Comparison of ENCODE assay signal across 11 cellular contexts in the genomic region with DNA sequence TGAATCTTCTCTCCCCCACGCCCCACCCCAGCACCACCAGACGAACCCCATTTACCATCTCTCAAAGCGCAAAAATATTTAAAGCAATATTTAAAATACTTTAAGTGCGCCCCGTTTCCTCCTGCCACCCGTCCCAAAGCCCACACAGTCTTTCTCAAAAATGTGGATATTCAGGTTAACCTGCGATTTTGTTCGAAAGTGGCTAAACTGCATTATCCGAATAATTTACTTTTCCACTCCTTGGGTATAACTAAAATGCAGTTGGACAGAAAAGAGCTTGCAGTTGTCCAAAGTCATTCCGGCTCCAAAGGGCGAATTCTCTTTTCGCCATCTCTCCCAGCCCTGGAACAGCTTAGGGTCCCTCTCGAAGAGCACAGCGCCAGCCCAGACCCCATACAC. TPM values are rescaled to one million over a fixed set of nuclear protein-coding genes. Genes with fewer than 3 reads are reported as not detected.
DNase-seq lines count a peak whose midpoint lies in the region; ATAC-seq and TF ChIP-seq lines count a peak whose summit lies in the region.
"Had no signal": no experiment of that assay in that cellular context is flagged by ENCODE, and none has a peak within 500 bp of the region (broad histone marks: within the 10 kb centered on the region; RNA-seq: fewer than 3 reads in every experiment).

No MANE protein-coding gene starts in this region.

- no peaks in the 10 kb centered on the region for H3K36me3 ChIP-seq in adipocyte (ENCODE audit: control insufficient read depth, insufficient read depth, low read length, severe bottlenecking)
- no peaks in the 10 kb centered on the region for H3K36me3 ChIP-seq in hepatocyte (replicated peaks; ENCODE audit: insufficient read depth, low read depth)
- no peaks in the 10 kb centered on the region for H3K36me3 ChIP-seq in smooth muscle cell (ENCODE audit: low read depth)

- peaks cover 8% of the 10 kb centered on the region for H3K4me1 Mint-ChIP-seq in activated CD8-positive, alpha-beta memory T cell treated with anti-CD3 and anti-CD28 coated beads, Interleukin-2, amount 10 ng/mL, durations not matched to agents 7 days and 5 days
- peaks cover 0 to 3% of the 10 kb centered on the region in 2 donors for H3K4me1 Mint-ChIP-seq in immature natural killer cell

- no peaks in the 10 kb centered on the region for H3F3A ChIP-seq in smooth muscle cell (ENCODE audit: low read depth)

- H3K27ac Mint-ChIP-seq in activated CD8-positive, alpha-beta memory T cell treated with anti-CD3 and anti-CD28 coated beads, Interleukin-2, amount 10 ng/mL, durations not matched to agents 7 days and 5 days = no peak overlapping the region
- no peak overlapping the region for H3K27ac Mint-ChIP-seq in immature natural killer cell
- H3K27ac Mint-ChIP-seq: T-cell had no signal

- H3K9me3 Mint-ChIP-seq in activated CD8-positive, alpha-beta memory T cell treated with anti-CD3 and anti-CD28 coated beads, Interleukin-2, amount 10 ng/mL, durations not matched to agents 7 days and 5 days (ENCODE audit: low read depth) = no peaks in the 10 kb centered on the region
- no peaks in the 10 kb centered on the region for H3K9me3 Mint-ChIP-seq in immature natural killer cell
- H3K9me3 Mint-ChIP-seq: T-cell had no signal

- TF ChIP-seq POLR2A in erythroblast (IDR thresholded peaks at IDR 0.05; ENCODE audit: low read length) = no peak

- H3K27me3 ChIP-seq in adipocyte (replicated peaks; ENCODE audit: control insufficient read depth, insufficient read depth, low read length) (peaks cover 7% of the 10 kb centered on the region), hepatocyte (peaks cover 100% of the 10 kb centered on the region), smooth muscle cell (ENCODE audit: low read depth) (peaks cover 100% of the 10 kb centered on the region)

- peak overlapping the region; percentile 99 for H3K4me2 ChIP-seq in hepatocyte
- H3K4me2 ChIP-seq in smooth muscle cell = peak overlapping the region; percentile 95

- H3K27ac ChIP-seq in hepatocyte (no peak overlapping the region), smooth muscle cell (ENCODE audit: low read depth) (no peak overlapping the region)

- TF ChIP-seq CTCF in hepatocyte (IDR thresholded peaks at IDR 0.05; ENCODE audit: poor library complexity) (no peak), smooth muscle cell (IDR thresholded peaks at IDR 0.05; ENCODE audit: borderline replicate concordance, insufficient read depth, poor library complexity, severe bottlenecking) (no peak)

- H3K36me3 Mint-ChIP-seq in activated CD8-positive, alpha-beta memory T cell treated with anti-CD3 and anti-CD28 coated beads, Interleukin-2, amount 10 ng/mL, durations not matched to agents 7 days and 5 days = no peaks in the 10 kb centered on the region
- H3K36me3 Mint-ChIP-seq in immature natural killer cell = no peaks in the 10 kb centered on the region
- H3K36me3 Mint-ChIP-seq: T-cell had no signal

- H3K79me2 ChIP-seq in hepatocyte (no peaks in the 10 kb centered on the region), smooth muscle cell (ENCODE audit: low read depth) (no peaks in the 10 kb centered on the region)

- H3K4me3 ChIP-seq in adipocyte (ENCODE audit: low read length) (peak overlapping the region; percentile 80), hepatocyte (peak overlapping the region; percentile 39), smooth muscle cell (peak overlapping the region; percentile 51)

- no peak for DNase-seq in activated CD8-positive, alpha-beta memory T cell treated with anti-CD3 and anti-CD28 coated beads, Interleukin-2, amount 10 ng/mL, durations not matched to agents 7 days and 5 days
- DNase-seq in activated CD8-positive, alpha-beta memory T cell treated with anti-CD3 and anti-CD28 coated beads, Interleukin-2, amount 50 U/mL, for 48 hours = no peak
- DNase-seq in adipocyte (ENCODE audit: low read depth) = no peak
- DNase-seq in hepatocyte (ENCODE audit: low spot score) = no peak
- DNase-seq in smooth muscle cell (lab: John Stamatoyannopoulos, UW; ENCODE audit: unreplicated experiment) = no peak
- no peak for DNase-seq in NK-92 treated with Interleukin-12 subunit alpha and Interleukin-12 subunit beta, amount 100 ng/mL, for 24 hours (lab: John Stamatoyannopoulos, UW)
- DNase-seq in immature natural killer cell = no peak
- no peak for DNase-seq in erythroblast (lab: John Stamatoyannopoulos, UW)
- DNase-seq: C1 segment of cervical spinal cord, T-cell had no signal

- H4K20me1 ChIP-seq in hepatocyte (ENCODE audit: insufficient read depth, poor library complexity, severe bottlenecking) (no peaks in the 10 kb centered on the region), smooth muscle cell (ENCODE audit: low read depth) (no peaks in the 10 kb centered on the region)

- H2AFZ ChIP-seq in hepatocyte (peak overlapping the region; percentile 56), smooth muscle cell (ENCODE audit: low read depth) (peak overlapping the region; percentile 75)

- CTCF ChIA-PET in activated CD8-positive, alpha-beta memory T cell treated with anti-CD3 and anti-CD28 coated beads, Interleukin-2, amount 10 ng/mL, durations not matched to agents 7 days and 5 days (lab: Charles Lee) = interaction anchor here (1.1 kb wide), 2 partner anchors 37 to 40 kb away, joined by 3 to 4 read pairs; partner anchors contain the start of gene EXOSC9

- 37% methylated on average over 14 of the region's 14 CpGs for WGBS in hepatocyte (ENCODE audit: low lambda C conversion rate, missing lambda C conversion rate)
- WGBS in smooth muscle cell (ENCODE audit: low lambda C conversion rate) = 36% methylated on average over 14 of the region's 14 CpGs

- no peaks in the 10 kb centered on the region for H3K9me2 ChIP-seq in hepatocyte (replicated peaks; ENCODE audit: insufficient read depth)

- peaks cover 78% of the 10 kb centered on the region for H3K27me3 Mint-ChIP-seq in activated CD8-positive, alpha-beta memory T cell treated with anti-CD3 and anti-CD28 coated beads, Interleukin-2, amount 10 ng/mL, durations not matched to agents 7 days and 5 days
- peaks cover 13 to 20% (median 18%) of the 10 kb centered on the region in 3 donors for H3K27me3 Mint-ChIP-seq in immature natural killer cell (ENCODE audit: low read depth in 3 of 3)

- H3K4me3 Mint-ChIP-seq in activated CD8-positive, alpha-beta memory T cell treated with anti-CD3 and anti-CD28 coated beads, Interleukin-2, amount 10 ng/mL, durations not matched to agents 7 days and 5 days = peak overlapping the region; percentile 25
- H3K4me3 Mint-ChIP-seq in immature natural killer cell = no peak overlapping the region

- peak overlapping the region; percentile 37 for H3K9ac ChIP-seq in adipocyte (ENCODE audit: low read length)
- H3K9ac ChIP-seq in smooth muscle cell (ENCODE audit: low read depth) = no peak overlapping the region

- H3K4me1 ChIP-seq in adipocyte (ENCODE audit: control insufficient read depth, insufficient read depth, low read length) (peaks cover 3% of the 10 kb centered on the region), hepatocyte (ENCODE audit: insufficient read depth) (no peaks in the 10 kb centered on the region), smooth muscle cell (ENCODE audit: low read depth) (peaks cover 3% of the 10 kb centered on the region)

- ATAC-seq in activated CD8-positive, alpha-beta memory T cell treated with anti-CD3 and anti-CD28 coated beads, Interleukin-2, amount 10 ng/mL, durations not matched to agents 7 days and 5 days = no peak
- ATAC-seq: T-cell had no signal

- H3K9me3 ChIP-seq in adipocyte (ENCODE audit: control insufficient read depth, low read length) (no peaks in the 10 kb centered on the region), hepatocyte (ENCODE audit: low read depth) (no peaks in the 10 kb centered on the region), smooth muscle cell (replicated peaks; ENCODE audit: low read depth) (no peaks in the 10 kb centered on the region)

RNA-seq across cellular contexts. Expression of gene SMIM43, which starts 0.7 kb away (rescaled TPM):
- total RNA-seq in activated CD8-positive, alpha-beta memory T cell treated with anti-CD3 and anti-CD28 coated beads, Interleukin-2, amount 10 ng/mL, durations not matched to agents 7 days and 5 days = under 1 TPM in 1 of 2 experiments, not detected in 1; 0.18 TPM
- total RNA-seq in hepatocyte = 0.08 TPM in 1 of 2 replicates, not detected in the other
- polyA plus RNA-seq in hepatocyte = 0.95 TPM in 1 of 2 replicates, not detected in the other
- not detected in 2 replicates for total RNA-seq in smooth muscle cell
- polyA plus RNA-seq in smooth muscle cell = not detected in 2 replicates
- polyA plus RNA-seq in immature natural killer cell = not detected
- total RNA-seq: ureter had no signal

RNA-seq across cellular contexts. Expression of gene EXOSC9, which starts 36.8 kb away (rescaled TPM):
- total RNA-seq in activated CD8-positive, alpha-beta memory T cell treated with anti-CD3 and anti-CD28 coated beads, Interleukin-2, amount 10 ng/mL, durations not matched to agents 7 days and 5 days = 10 to 100 TPM; 59.5 to 61.0 TPM
- total RNA-seq in hepatocyte (20.1 and 23.1 TPM in 2 replicates), smooth muscle cell (45.1 and 56.2 TPM in 2 replicates)
- polyA plus RNA-seq in hepatocyte (14.4 and 15.4 TPM in 2 replicates), smooth muscle cell (27.6 and 31.8 TPM in 2 replicates), immature natural killer cell (10 to 100 TPM; 26.1 to 39.3 (median 26.7) TPM)

RNA-seq across cellular contexts. Expression of gene CCNA2, which starts 59.4 kb away (rescaled TPM):
- 100 to 1,000 TPM; 125 to 129 TPM for total RNA-seq in activated CD8-positive, alpha-beta memory T cell treated with anti-CD3 and anti-CD28 coated beads, Interleukin-2, amount 10 ng/mL, durations not matched to agents 7 days and 5 days
- total RNA-seq in hepatocyte = 15.3 and 21.6 TPM in 2 replicates
- polyA plus RNA-seq in hepatocyte = 7.4 and 15.1 TPM in 2 replicates
- total RNA-seq in smooth muscle cell = 21.4 and 22.5 TPM in 2 replicates
- 13.0 and 16.2 TPM in 2 replicates for polyA plus RNA-seq in smooth muscle cell
- polyA plus RNA-seq in immature natural killer cell = under 1 TPM in 2 of 3 donors, not detected in 1; 0.80 to 0.91 TPM
